27 cellular contexts compared by ENCODE assay signal in genomic region chr1:10287023-10287645, GRCh38.
DNase-seq lines count a peak whose midpoint lies in the region; ATAC-seq and TF ChIP-seq lines count a peak whose summit lies in the region.
"Had no signal": no experiment of that assay in that cellular context is flagged by ENCODE, and none has a peak within 500 bp of the region (broad histone marks: within the 10 kb centered on the region; RNA-seq: fewer than 3 reads in every experiment).

No MANE protein-coding gene starts in this region.

- H3K27ac Mint-ChIP-seq in progenitor cell of endocrine pancreas, result peak overlapping the region; percentile 76
- H3K27ac Mint-ChIP-seq: mesothelial cell of epicardium; nephron progenitor cell; stimulated activated naive CD8-positive, alpha-beta T cell treated with anti-CD3 and anti-CD28 coated beads, Interleukin-15, Interleukin-2, amounts not matched to agents 100 ng/mL and 50 ng/mL, for 24 hours had no signal

- peaks cover 28% of the 10 kb centered on the region for H3K36me3 Mint-ChIP-seq in progenitor cell of endocrine pancreas (ENCODE audit: insufficient read depth)

- peaks cover 18% of the 10 kb centered on the region for H3K4me1 Mint-ChIP-seq in progenitor cell of endocrine pancreas (ENCODE audit: low read depth)
- H3K4me1 Mint-ChIP-seq: nephron progenitor cell, WTC11 had no signal

- H3K4me3 Mint-ChIP-seq in progenitor cell of endocrine pancreas (ENCODE audit: low read depth), result no peak overlapping the region
- H3K4me3 Mint-ChIP-seq: mesothelial cell of epicardium; nephron progenitor cell; stimulated activated naive CD8-positive, alpha-beta T cell treated with anti-CD3 and anti-CD28 coated beads, Interleukin-15, Interleukin-2, amounts not matched to agents 100 ng/mL and 50 ng/mL, for 24 hours; WTC11 had no signal

- no peak overlapping the region for H3K4me3 ChIP-seq in right atrium auricular region
- H3K4me3 ChIP-seq in right cardiac atrium (ENCODE audit: low read length), result no peak overlapping the region
- H3K4me3 ChIP-seq in aorta (ENCODE audit: low read length in 2 of 2), result no peak overlapping the region
- H3K4me3 ChIP-seq in thyroid gland (replicated peaks in 1 of 3), result no peak overlapping the region
- H3K4me3 ChIP-seq: BLaER1 treated with 17β-estradiol and CSF1 and Interleukin-3, amounts not matched to agents 10 nM and 100 nM; esophagus squamous epithelium; prostate gland; spleen; uterus had no signal

- WGBS in right cardiac atrium, result 56% methylated on average over 6 of the region's 6 CpGs
- 0 to 4% methylated on average over 6 of the region's 6 CpGs for WGBS in aorta, 2 donors
- 82 to 84% methylated on average over 6 of the region's 6 CpGs for WGBS in thyroid gland, 2 donors

- H3K9me3 Mint-ChIP-seq in progenitor cell of endocrine pancreas (ENCODE audit: low read depth), result no peaks in the 10 kb centered on the region
- H3K9me3 Mint-ChIP-seq: mesothelial cell of epicardium; nephron progenitor cell; stimulated activated naive CD8-positive, alpha-beta T cell treated with anti-CD3 and anti-CD28 coated beads, Interleukin-15, Interleukin-2, amounts not matched to agents 100 ng/mL and 50 ng/mL, for 24 hours; WTC11 had no signal

- no peak for DNase-seq in right atrium auricular region (ENCODE audit: low spot score)
- DNase-seq in Right ventricle myocardium inferior (ENCODE audit: missing footprints), result no peak
- DNase-seq in right cardiac atrium, result no peak
- no peak for DNase-seq in progenitor cell of endocrine pancreas (ENCODE audit: low spot score, unreplicated experiment)
- DNase-seq in aorta, result no peak
- no peak for DNase-seq in activated gamma-delta T cell treated with Interleukin-2 at 50 U/mL for 16 hours
- no peak for DNase-seq in thyroid gland
- no peak for DNase-seq in AG08395 (ENCODE audit: low spot score)
- DNase-seq: activated CD4-positive, alpha-beta T cell treated with anti-CD3 and anti-CD28 coated beads, Interleukin-2, amount 50 U/mL, for 48 hours; Caco-2; DMS79 treated with DMSO at 0.1 percent for 48 hours; esophagus squamous epithelium; kidney glomerular epithelial cell; MV-4-11; NCI-H187; NCI-H526; nephron progenitor cell; RPMI8226; spleen; stimulated activated CD4-positive, alpha-beta T cell treated with anti-CD3 and anti-CD28 coated beads, Interleukin-4, amount 100 ng/mL, for 4 hours; uterus had no signal

- H3K27me3 Mint-ChIP-seq in progenitor cell of endocrine pancreas, result no peaks in the 10 kb centered on the region
- H3K27me3 Mint-ChIP-seq: stimulated activated naive CD8-positive, alpha-beta T cell treated with anti-CD3 and anti-CD28 coated beads, Interleukin-15, Interleukin-2, amounts not matched to agents 100 ng/mL and 50 ng/mL, for 24 hours had no signal

- no peak for TF ChIP-seq CTCF in right atrium auricular region (IDR thresholded peaks at IDR 0.05)
- no peak for TF ChIP-seq CTCF in progenitor cell of endocrine pancreas (IDR thresholded peaks at IDR 0.05; ENCODE audit: unreplicated experiment)
- no peak for TF ChIP-seq CTCF in thyroid gland (IDR thresholded peaks at IDR 0.05)

- H3K4me1 ChIP-seq in right atrium auricular region, result peaks cover 0 to 37% of the 10 kb centered on the region in 2 donors
- peaks cover 7% of the 10 kb centered on the region for H3K4me1 ChIP-seq in right cardiac atrium (ENCODE audit: control insufficient read depth, insufficient read depth, low read length)
- peaks cover 5 to 13% of the 10 kb centered on the region in 2 donors for H3K4me1 ChIP-seq in aorta (ENCODE audit: control insufficient read depth in 1 of 2, insufficient read depth in 2 of 2, low read length in 2 of 2)
- H3K4me1 ChIP-seq in thyroid gland, result no peaks in the 10 kb centered on the region
- H3K4me1 ChIP-seq: Caco-2, prostate gland, spleen, uterus had no signal

- peaks cover 47% of the 10 kb centered on the region for H3K36me3 ChIP-seq in right atrium auricular region
- no peaks in the 10 kb centered on the region for H3K36me3 ChIP-seq in aorta (ENCODE audit: control insufficient read depth in 1 of 2, insufficient read depth in 2 of 2, low read length in 1 of 2)
- H3K36me3 ChIP-seq in thyroid gland, result peaks cover 8 to 9% of the 10 kb centered on the region in 2 donors
- H3K36me3 ChIP-seq: prostate gland, uterus had no signal

- ATAC-seq in Right ventricle myocardium inferior (no peak), right cardiac atrium (no peak), aorta (ENCODE audit: low FRiP score) (peak; percentile 53)
- ATAC-seq: SK-N-SH treated with all-trans-retinoic acid at 6 μM for 48 hours, WTC11 had no signal

- H3K27me3 ChIP-seq in right atrium auricular region (no peaks in the 10 kb centered on the region), right cardiac atrium (ENCODE audit: control insufficient read depth, insufficient read depth) (no peaks in the 10 kb centered on the region), aorta (ENCODE audit: control insufficient read depth in 1 of 2, insufficient read depth in 2 of 2, low read length in 1 of 2) (no peaks in the 10 kb centered on the region), thyroid gland (no peaks in the 10 kb centered on the region)
- H3K27me3 ChIP-seq: BLaER1 treated with 17β-estradiol and CSF1 and Interleukin-3, amounts not matched to agents 10 nM and 100 nM; esophagus squamous epithelium; spleen; uterus had no signal

- H3K27ac ChIP-seq in right atrium auricular region (peak overlapping the region; percentile 72 to 79), right cardiac atrium (ENCODE audit: low read length) (peak overlapping the region; percentile 83), aorta (ENCODE audit: low read depth in 1 of 2, low read length in 2 of 2) (peak overlapping the region; percentile 82 to 86), thyroid gland (no peak overlapping the region)
- H3K27ac ChIP-seq: BLaER1 treated with 17β-estradiol and CSF1 and Interleukin-3, amounts not matched to agents 10 nM and 100 nM; spleen had no signal

- intact Hi-C loops in Right ventricle myocardium inferior (cut with DNase I), result loop anchor here (2.0 to 5.0 kb wide), 2 partner anchors 35 to 76 kb away; partner anchors contain the start of gene KIF1B
- intact Hi-C loops in right cardiac atrium (cut with DNase I), result no loop called here
- intact Hi-C loops in aorta (cut with DNase I), result loop anchor here (2.0 to 10.0 kb wide), 3 partner anchors 72 to 342 kb away; partner anchors contain the start of genes KIF1B (in 2 of the 2), LZIC (in 1 of the 2) and NMNAT1 (in 1 of the 2)
- intact Hi-C loops in thyroid gland (cut with DNase I), result no loop called here

- TF ChIP-seq POLR2A in thyroid gland (IDR thresholded peaks at IDR 0.05), result no peak

- H3K9me3 ChIP-seq in right atrium auricular region (no peaks in the 10 kb centered on the region), right cardiac atrium (ENCODE audit: control insufficient read depth, low read length) (no peaks in the 10 kb centered on the region), aorta (ENCODE audit: control insufficient read depth, low read length) (no peaks in the 10 kb centered on the region), thyroid gland (no peaks in the 10 kb centered on the region)
- H3K9me3 ChIP-seq: BLaER1 treated with 17β-estradiol and CSF1 and Interleukin-3, amounts not matched to agents 10 nM and 100 nM; Caco-2; esophagus squamous epithelium; prostate gland; spleen; uterus had no signal

Comparison
In these comparisons a context has a peak if more than half of its experiments do, and no peak if none do; other contexts are left out.
1. intact Hi-C loops: an anchor here in Right ventricle myocardium inferior (2.0 to 5.0 kb wide) and aorta (2.0 to 10.0 kb wide); none called in right cardiac atrium and thyroid gland.
2. H3K27ac ChIP-seq: peak in right atrium auricular region (2 of 2), right cardiac atrium (single experiment) and aorta (2 of 2); none in thyroid gland (0 of 3).